Comparison of ENCODE assay signal across 14 cellular contexts in the genomic region with DNA sequence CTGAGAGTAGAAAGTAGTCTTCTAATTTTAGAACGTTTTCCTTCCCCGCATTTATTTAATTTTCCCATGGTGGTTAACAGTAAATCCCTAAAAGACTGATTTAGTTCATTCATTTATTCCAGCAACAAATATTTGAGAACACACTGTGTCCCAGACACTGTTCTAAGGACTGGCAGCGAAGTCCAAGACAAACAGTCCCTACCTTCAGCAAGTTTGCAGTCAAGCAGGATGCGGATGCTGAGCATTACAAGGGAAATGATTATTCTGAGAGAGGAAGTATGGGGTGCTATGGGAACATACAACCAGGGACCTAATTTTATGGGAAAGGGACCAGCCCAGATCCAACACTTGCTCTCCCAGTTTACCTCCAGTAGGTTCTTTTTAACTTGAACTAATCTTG. TPM values are rescaled to one million over a fixed set of nuclear protein-coding genes. Genes with fewer than 3 reads are reported as not detected.
DNase-seq lines count a peak whose midpoint lies in the region; ATAC-seq and TF ChIP-seq lines count a peak whose summit lies in the region.
"Had no signal": no experiment of that assay in that cellular context is flagged by ENCODE, and none has a peak within 500 bp of the region (broad histone marks: within the 10 kb centered on the region; RNA-seq: fewer than 3 reads in every experiment).

No MANE protein-coding gene starts in this region.

- no peaks in the 10 kb centered on the region for H3K36me3 ChIP-seq in CD8-positive, alpha-beta memory T cell (ENCODE audit: insufficient read depth, low read length)
- no peaks in the 10 kb centered on the region for H3K36me3 ChIP-seq in mesendoderm (ENCODE audit: control insufficient read depth, insufficient read depth, low read length)

- H4K5ac ChIP-seq in mesendoderm (ENCODE audit: low read length) = no peak overlapping the region

- no peak overlapping the region for H3K4me3 ChIP-seq in CD8-positive, alpha-beta memory T cell (ENCODE audit: low read length)
- no peak overlapping the region for H3K4me3 ChIP-seq in mesendoderm (ENCODE audit: low read length)

- TF ChIP-seq CTCF in C4-2B (conservative IDR thresholded peaks at IDR 0.05) (no peak), chondrocyte (IDR thresholded peaks at IDR 0.05) (no peak)

- no peak overlapping the region for H3K23ac ChIP-seq in mesendoderm (ENCODE audit: low read length)

- peaks cover 0 to 44% (median 2%) of the 10 kb centered on the region in 3 donors for H3K36me3 Mint-ChIP-seq in CD8-positive, alpha-beta memory T cell
- peaks cover 31% of the 10 kb centered on the region for H3K36me3 Mint-ChIP-seq in activated naive CD8-positive, alpha-beta T cell treated with anti-CD3 and anti-CD28 coated beads for 36 hours
- H3K36me3 Mint-ChIP-seq in chondrocyte (ENCODE audit: low read depth) = peaks cover 2% of the 10 kb centered on the region

- H3K27me3 ChIP-seq in CD8-positive, alpha-beta memory T cell (ENCODE audit: insufficient read depth, low read length, poor library complexity, severe bottlenecking) = no peaks in the 10 kb centered on the region
- H3K27me3 ChIP-seq in mesendoderm (ENCODE audit: insufficient read depth, low read length, poor library complexity) = no peaks in the 10 kb centered on the region

- no peak for ATAC-seq in GM21529 (IDR thresholded peaks at IDR 0.05; ENCODE audit: unreplicated experiment)
- no peak for ATAC-seq in GM18498 (IDR thresholded peaks at IDR 0.05; ENCODE audit: unreplicated experiment)
- ATAC-seq: WTC11 had no signal

- peak overlapping the region; percentile 99 for H4K8ac ChIP-seq in mesendoderm (ENCODE audit: low read depth, low read length)

- peaks cover 0 to 5% of the 10 kb centered on the region in 2 donors for H3K27me3 Mint-ChIP-seq in CD8-positive, alpha-beta memory T cell
- peaks cover 4% of the 10 kb centered on the region for H3K27me3 Mint-ChIP-seq in activated naive CD8-positive, alpha-beta T cell treated with anti-CD3 and anti-CD28 coated beads for 36 hours
- peaks cover 36% of the 10 kb centered on the region for H3K27me3 Mint-ChIP-seq in chondrocyte (ENCODE audit: low read depth)

- H3K4ac ChIP-seq in mesendoderm (ENCODE audit: low read depth, low read length) = no peak overlapping the region

- no peak overlapping the region for H2BK120ac ChIP-seq in mesendoderm (ENCODE audit: low read depth, low read length)

- peaks cover 4% of the 10 kb centered on the region for H3K79me1 ChIP-seq in mesendoderm (ENCODE audit: low read length)

- no peaks in the 10 kb centered on the region for H3K9me3 Mint-ChIP-seq in CD8-positive, alpha-beta memory T cell
- peaks cover 2% of the 10 kb centered on the region for H3K9me3 Mint-ChIP-seq in activated naive CD8-positive, alpha-beta T cell treated with anti-CD3 and anti-CD28 coated beads for 36 hours
- H3K9me3 Mint-ChIP-seq in chondrocyte (ENCODE audit: low read depth) = peaks cover 2% of the 10 kb centered on the region
- H3K9me3 Mint-ChIP-seq: activated T-cell treated with anti-CD3 and anti-CD28 coated beads, Interleukin-2, amount 50 U/mL, for 4 hours had no signal

- no peak overlapping the region for H2BK5ac ChIP-seq in mesendoderm (ENCODE audit: low read length)

- WGBS in mesendoderm (ENCODE audit: extremely low coverage, insufficient coverage, low lambda C conversion rate) = no CpG with 5 or more reads among the region's 4 CpGs

- no peaks in the 10 kb centered on the region for H3K79me2 ChIP-seq in mesendoderm (ENCODE audit: control insufficient read depth, insufficient read depth, low read length)

- H3K9ac ChIP-seq in mesendoderm (ENCODE audit: low read length) = no peak overlapping the region

- peak overlapping the region; percentile 90 to 99 (median 98) for H3K27ac Mint-ChIP-seq in CD8-positive, alpha-beta memory T cell
- peak overlapping the region; percentile 94 for H3K27ac Mint-ChIP-seq in activated naive CD8-positive, alpha-beta T cell treated with anti-CD3 and anti-CD28 coated beads for 36 hours
- H3K27ac Mint-ChIP-seq in chondrocyte (ENCODE audit: unreplicated experiment) = no peak overlapping the region

- H3K9me3 ChIP-seq in CD8-positive, alpha-beta memory T cell (ENCODE audit: low read length) = no peaks in the 10 kb centered on the region

- H3K4me1 Mint-ChIP-seq in CD8-positive, alpha-beta memory T cell = peaks cover 17 to 41% (median 31%) of the 10 kb centered on the region in 3 donors
- H3K4me1 Mint-ChIP-seq in activated naive CD8-positive, alpha-beta T cell treated with anti-CD3 and anti-CD28 coated beads for 36 hours = peaks cover 32% of the 10 kb centered on the region
- peaks cover 14% of the 10 kb centered on the region for H3K4me1 Mint-ChIP-seq in chondrocyte (ENCODE audit: low read depth)

- no peak overlapping the region for H3K4me2 ChIP-seq in mesendoderm (ENCODE audit: low read length)

- no peak overlapping the region for H3K18ac ChIP-seq in mesendoderm (ENCODE audit: low read length)

- no peak overlapping the region for H3K56ac ChIP-seq in mesendoderm (ENCODE audit: low read length)

- peaks cover 20% of the 10 kb centered on the region for H3K4me1 ChIP-seq in CD8-positive, alpha-beta memory T cell (ENCODE audit: insufficient read depth, low read length)
- H3K4me1 ChIP-seq in mesendoderm (ENCODE audit: control insufficient read depth, low read depth, low read length) = no peaks in the 10 kb centered on the region

- CTCF ChIA-PET in CD8-positive, alpha-beta memory T cell (lab: Charles Lee) = interaction anchor here (1.0 to 3.2 kb wide), 7 partner anchors 11 to 39 kb away, joined by 3 to 21 read pairs (median 4); no protein-coding TSS in a partner anchor

- DNase-seq in CD8-positive, alpha-beta memory T cell = no peak
- no peak for DNase-seq in activated naive CD8-positive, alpha-beta T cell treated with anti-CD3 and anti-CD28 coated beads for 36 hours
- DNase-seq in mesendoderm (no peak), chondrocyte (ENCODE audit: low spot score) (no peak)
- DNase-seq: activated T-cell treated with anti-CD3 and anti-CD28 coated beads, Interleukin-2, amount 50 U/mL, for 4 hours; C1 segment of cervical spinal cord; effector CD4-positive, alpha-beta T cell; foreskin fibroblast; NCI-H1092 treated with DMSO at 0.1 percent for 48 hours had no signal

- POLR2A ChIA-PET in CD8-positive, alpha-beta memory T cell (lab: Charles Lee) = interaction anchor here (2.4 kb wide), 1 partner anchor 20 kb away, joined by 7 read pairs; the partner anchor contains the start of gene IRF6

- H3K4me3 Mint-ChIP-seq in CD8-positive, alpha-beta memory T cell = no peak overlapping the region
- H3K4me3 Mint-ChIP-seq in activated naive CD8-positive, alpha-beta T cell treated with anti-CD3 and anti-CD28 coated beads for 36 hours = no peak overlapping the region
- no peak overlapping the region for H3K4me3 Mint-ChIP-seq in chondrocyte (ENCODE audit: unreplicated experiment)

- no peak overlapping the region for H2BK15ac ChIP-seq in mesendoderm (replicated peaks; ENCODE audit: low read depth)

- H3K27ac ChIP-seq in C4-2B = peak overlapping the region; percentile 89; the same call in 1 of the 2 replicates
- H3K27ac ChIP-seq in CD8-positive, alpha-beta memory T cell (ENCODE audit: low read depth, low read length) = no peak overlapping the region
- H3K27ac ChIP-seq in mesendoderm (ENCODE audit: low read depth, low read length) = no peak overlapping the region

- H2AK5ac ChIP-seq in mesendoderm (ENCODE audit: low read length) = no peak overlapping the region

RNA-seq across cellular contexts. Expression of gene C1orf74, which starts 1.2 kb away (rescaled TPM):
- total RNA-seq in CD8-positive, alpha-beta memory T cell = 1 to 10 TPM; 2.2 TPM
- 0.35 TPM for polyA plus RNA-seq in CD8-positive, alpha-beta memory T cell
- total RNA-seq in activated naive CD8-positive, alpha-beta T cell treated with anti-CD3 and anti-CD28 coated beads for 36 hours = 1 to 10 TPM; 1.5 to 1.7 TPM
- 1.8 TPM for polyA plus RNA-seq in mesendoderm (2013, experiment 1 of 2)
- polyA plus RNA-seq in mesendoderm (2013, experiment 2 of 2) = 1.7 TPM
- 1.2 to 1.6 TPM (median 1.4 TPM) in 3 replicates for total RNA-seq in chondrocyte

RNA-seq across cellular contexts. Expression of gene IRF6, which starts 20.4 kb away (rescaled TPM):
- total RNA-seq in CD8-positive, alpha-beta memory T cell = 1 to 10 TPM; 1.2 TPM
- 1.0 TPM for polyA plus RNA-seq in CD8-positive, alpha-beta memory T cell
- 1 to 10 TPM; 2.1 to 2.4 TPM for total RNA-seq in activated naive CD8-positive, alpha-beta T cell treated with anti-CD3 and anti-CD28 coated beads for 36 hours
- polyA plus RNA-seq in mesendoderm (2013, experiment 1 of 2) = 3.9 TPM
- polyA plus RNA-seq in mesendoderm (2013, experiment 2 of 2) = 4.4 TPM
- total RNA-seq in chondrocyte = 0.13 to 0.25 TPM in 2 of 3 replicates, not detected in the other
- total RNA-seq: G401 had no signal

RNA-seq across cellular contexts. Expression of gene TRAF3IP3, which starts 29.7 kb away (rescaled TPM):
- 100 to 1,000 TPM; 193 to 209 TPM for total RNA-seq in CD8-positive, alpha-beta memory T cell
- 414 TPM for polyA plus RNA-seq in CD8-positive, alpha-beta memory T cell
- total RNA-seq in activated naive CD8-positive, alpha-beta T cell treated with anti-CD3 and anti-CD28 coated beads for 36 hours = 100 to 1,000 TPM; 194 to 204 TPM
- polyA plus RNA-seq in mesendoderm (2013, experiment 1 of 2) = not detected
- polyA plus RNA-seq in mesendoderm (2013, experiment 2 of 2) = not detected
- total RNA-seq in chondrocyte = not detected in 3 replicates

RNA-seq across cellular contexts. Expression of gene UTP25, which starts 42.2 kb away (rescaled TPM):
- total RNA-seq in CD8-positive, alpha-beta memory T cell = 10 to 100 TPM; 14.9 to 15.2 TPM
- polyA plus RNA-seq in CD8-positive, alpha-beta memory T cell = 4.9 TPM
- total RNA-seq in activated naive CD8-positive, alpha-beta T cell treated with anti-CD3 and anti-CD28 coated beads for 36 hours = 10 to 100 TPM; 12.2 to 12.5 TPM
- polyA plus RNA-seq in mesendoderm (2013, experiment 1 of 2) = 7.3 TPM
- polyA plus RNA-seq in mesendoderm (2013, experiment 2 of 2) = 7.1 TPM
- total RNA-seq in chondrocyte = 5.5 to 7.4 TPM (median 6.4 TPM) in 3 replicates

Comparison
In these comparisons a context has a peak if more than half of its experiments do, and no peak if none do; other contexts are left out.
1. RNA of gene TRAF3IP3, which starts 29.7 kb away (total RNA-seq): 193 to 209 TPM in CD8-positive, alpha-beta memory T cell and 194 to 204 TPM in activated naive CD8-positive, alpha-beta T cell treated with anti-CD3 and anti-CD28 coated beads for 36 hours; not detected in chondrocyte; every median in the first group is over 100 times any median in the second.